In the genomic region with DNA sequence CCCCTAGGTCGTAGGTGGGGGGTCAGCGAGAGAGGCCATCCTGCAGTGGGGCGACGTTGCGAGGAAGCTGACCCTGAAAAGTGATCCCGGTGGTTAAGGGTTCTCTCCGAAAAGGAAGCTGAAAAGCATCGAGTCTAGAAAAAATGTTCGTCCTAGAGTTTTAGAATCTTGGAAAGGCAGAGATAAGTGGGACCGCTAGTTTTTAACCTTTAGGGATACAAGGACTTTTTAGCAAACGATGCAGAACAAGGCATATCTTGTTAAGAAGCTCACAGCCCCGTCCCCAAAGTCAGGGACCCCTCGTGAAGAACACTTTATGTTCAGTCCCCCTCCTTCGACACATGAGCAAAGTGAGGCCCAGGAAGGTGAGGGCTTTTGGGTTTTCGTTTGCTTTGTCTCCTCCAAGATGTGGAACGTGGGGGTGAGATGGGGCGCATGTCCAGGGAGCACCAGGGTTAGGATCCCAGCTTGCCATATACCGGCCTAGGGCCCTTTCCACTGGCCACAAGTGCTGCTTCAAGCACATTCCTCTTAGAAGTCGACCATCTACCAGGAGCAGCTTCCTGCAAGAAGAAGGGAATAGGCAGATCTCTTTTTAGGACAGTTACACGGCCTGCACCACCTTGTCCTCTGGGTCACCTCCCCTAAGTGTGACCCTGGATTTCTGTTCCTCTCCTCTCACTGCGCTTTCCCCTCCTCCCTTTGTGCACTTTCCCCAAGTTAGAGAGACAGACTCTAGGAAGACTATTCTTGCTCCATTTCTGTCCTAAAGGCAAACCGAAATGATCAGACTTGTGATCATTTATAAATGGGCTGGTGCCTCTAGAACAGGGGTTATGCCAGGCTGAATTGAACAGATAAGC, we compare ENCODE assay signal across 7 cellular contexts. TPM values are rescaled to one million over a fixed set of nuclear protein-coding genes. Genes with fewer than 3 reads are reported as not detected.
DNase-seq lines count a peak whose midpoint lies in the region; ATAC-seq and TF ChIP-seq lines count a peak whose summit lies in the region.

No MANE protein-coding gene starts in this region.

- DNase-seq in Karpas-422, result no peak
- peak; percentile 13 for DNase-seq in MCF 10A (ENCODE audit: unreplicated experiment)
- DNase-seq in lung (ENCODE audit: low spot score), result no peak
- no peak for DNase-seq in aorta
- no peak for DNase-seq in glomerular visceral epithelial cell (ENCODE audit: extremely low spot score)
- DNase-seq in posterior cingulate gyrus, result no peak

- H3K9me3 ChIP-seq in Karpas-422 (ENCODE audit: low read length) (no peaks in the 10 kb centered on the region), lung (ENCODE audit: control insufficient read depth in 2 of 2, insufficient read depth in 1 of 2, low read length in 1 of 2) (no peaks in the 10 kb centered on the region), aorta (ENCODE audit: control insufficient read depth, low read length) (no peaks in the 10 kb centered on the region)

- no peak overlapping the region for H3K27ac Mint-ChIP-seq in MCF 10A (ENCODE audit: low read depth, unreplicated experiment)

- H3K27ac ChIP-seq in Karpas-422 (ENCODE audit: low read length) (no peak overlapping the region), lung (ENCODE audit: low read depth in 1 of 2, low read length in 1 of 2) (no peak overlapping the region), aorta (ENCODE audit: low read depth in 1 of 2, low read length in 2 of 2) (no peak overlapping the region)

- H3K4me3 ChIP-seq in Karpas-422 (ENCODE audit: low read length) (peak overlapping the region; percentile 70), lung (peak overlapping the region; percentile 81), aorta (ENCODE audit: low read length in 2 of 2) (peak overlapping the region; percentile 16 to 59)

- peak overlapping the region; percentile 71; the same call in 1 of the 2 replicates for H2AFZ ChIP-seq in Karpas-422 (ENCODE audit: low read length)

- POLR2A ChIA-PET in MCF 10A (lab: Yijun Ruan, JAX), result interaction anchor here (0.5 to 1.6 kb wide), 7 partner anchors 21 to 802 kb away, joined by 3 to 4 read pairs (median 3); a partner anchor contains a TSS

- ATAC-seq in GM18511 (IDR thresholded peaks at IDR 0.05; ENCODE audit: unreplicated experiment), result peak; percentile 23
- ATAC-seq in lung (ENCODE audit: insufficient read depth, low FRiP score), result no peak
- peak; percentile 4 for ATAC-seq in aorta (ENCODE audit: low FRiP score)

- H3K4me2 ChIP-seq in Karpas-422 (ENCODE audit: low read depth, low read length, poor library complexity, severe bottlenecking), result peak overlapping the region; percentile 82

- H4K20me1 ChIP-seq in Karpas-422 (ENCODE audit: insufficient read depth, low read depth, low read length), result no peaks in the 10 kb centered on the region

- H3K4me1 ChIP-seq in Karpas-422 (ENCODE audit: low read length), result peaks cover 11% of the 10 kb centered on the region
- no peaks in the 10 kb centered on the region for H3K4me1 ChIP-seq in lung (ENCODE audit: control insufficient read depth in 2 of 2, insufficient read depth in 2 of 2, low read length in 2 of 2)
- no peaks in the 10 kb centered on the region for H3K4me1 ChIP-seq in aorta (ENCODE audit: control insufficient read depth in 1 of 2, insufficient read depth in 2 of 2, low read length in 2 of 2)

- H3K36me3 Mint-ChIP-seq in MCF 10A (ENCODE audit: insufficient read depth, unreplicated experiment), result no peaks in the 10 kb centered on the region

- no peak for TF ChIP-seq CTCF in MCF 10A (IDR thresholded peaks at IDR 0.05; ENCODE audit: unreplicated experiment)
- TF ChIP-seq CTCF in lung (IDR thresholded peaks at IDR 0.05; ENCODE audit: control extremely low read depth, extremely low read depth), result no peak

- no peaks in the 10 kb centered on the region for H3K27me3 Mint-ChIP-seq in MCF 10A (ENCODE audit: insufficient read depth, unreplicated experiment)

- H3K36me3 ChIP-seq in Karpas-422 (ENCODE audit: insufficient read depth, low read length) (no peaks in the 10 kb centered on the region), lung (ENCODE audit: control insufficient read depth in 2 of 2, insufficient read depth in 2 of 2, low read length in 2 of 2) (no peaks in the 10 kb centered on the region), aorta (ENCODE audit: control insufficient read depth in 1 of 2, insufficient read depth in 2 of 2, low read length in 1 of 2) (no peaks in the 10 kb centered on the region)

- peak overlapping the region; percentile 80 for H3K4me3 Mint-ChIP-seq in MCF 10A (ENCODE audit: unreplicated experiment)

- intact Hi-C loops in MCF 10A (cut with micrococcal nuclease), result no loop called here
- intact Hi-C loops in aorta (cut with DNase I), result no loop called here
- intact Hi-C loops in posterior cingulate gyrus (cut with DNase I), result no loop called here

- CTCF ChIA-PET in MCF 10A (lab: Yijun Ruan, JAX), result interaction anchor here (0.6 to 2.0 kb wide), 13 partner anchors 10 to 467 kb away, joined by 3 to 11 read pairs (median 4); no protein-coding TSS in a partner anchor

- H3K9me3 Mint-ChIP-seq in MCF 10A (ENCODE audit: unreplicated experiment), result no peaks in the 10 kb centered on the region

- H3K79me2 ChIP-seq in Karpas-422 (ENCODE audit: low read length), result no peaks in the 10 kb centered on the region

- no TSS peak for BruUV-seq in MCF 10A (replicated peaks; lab: Mats Ljungman, UMichigan)

- H3K9ac ChIP-seq in Karpas-422 (ENCODE audit: low read length), result peak overlapping the region; percentile 75

- no peaks in the 10 kb centered on the region for H3K27me3 ChIP-seq in Karpas-422 (ENCODE audit: low read length)
- H3K27me3 ChIP-seq in lung (ENCODE audit: control insufficient read depth, insufficient read depth), result no peaks in the 10 kb centered on the region
- no peaks in the 10 kb centered on the region for H3K27me3 ChIP-seq in aorta (ENCODE audit: control insufficient read depth in 1 of 2, insufficient read depth in 2 of 2, low read length in 1 of 2)

- peaks cover 12% of the 10 kb centered on the region for H3K4me1 Mint-ChIP-seq in MCF 10A (ENCODE audit: insufficient read depth, unreplicated experiment)

- no peaks in the 10 kb centered on the region for H3K9me2 ChIP-seq in Karpas-422 (replicated peaks; ENCODE audit: insufficient read depth, low read length)

- WGBS in lung, 2 donors, result 36 to 46% methylated on average over 22 of the region's 22 CpGs
- WGBS in aorta, 2 donors, result 49 to 50% methylated on average over 22 of the region's 22 CpGs

RNA-seq across cellular contexts. Expression of a gene that starts 1.0 kb away (rescaled TPM):
- total RNA-seq in Karpas-422 (2014; rRNA removed; shearing (Covaris generic); ENCODE audit: low replicate concordance), result 1.5 and 2.1 TPM in 2 replicates
- total RNA-seq in MCF 10A (2022), result 3.2 and 4.9 TPM in 2 replicates
- 1 to 10 TPM; 2.0 to 3.8 TPM for total RNA-seq in lung
- 1 to 10 TPM; 1.6 to 2.1 TPM for polyA plus RNA-seq in lung
- total RNA-seq in aorta, result 1 to 10 TPM; 1.5 to 3.3 TPM
- polyA plus RNA-seq in aorta, result 10 to 100 TPM in 1 of 2 donors, under 1 TPM in 1; 0.82 to 14.5 TPM
